In the genomic region with DNA sequence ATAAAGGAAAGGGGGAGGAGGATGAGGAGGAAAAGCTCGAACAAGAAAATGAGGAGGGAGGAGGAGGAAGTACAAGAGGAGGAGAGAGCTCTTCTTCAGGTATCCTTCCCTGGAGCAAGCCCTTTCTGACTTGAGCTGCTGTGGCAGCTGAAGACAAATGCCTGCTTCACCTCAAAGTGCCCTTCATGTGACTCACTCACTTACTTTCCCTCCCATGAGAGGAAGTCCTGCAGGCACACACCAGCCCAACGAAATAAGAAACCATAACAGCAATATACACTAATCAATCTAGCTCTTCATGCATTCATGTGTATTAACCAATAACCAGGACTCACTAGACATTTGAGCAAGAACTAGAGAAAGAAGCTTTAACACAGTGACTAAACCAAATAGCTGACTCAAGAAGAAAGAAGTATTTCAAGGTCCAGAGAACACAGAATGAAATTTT, we compare ENCODE assay signal across 12 cellular contexts.
DNase-seq lines count a peak whose midpoint lies in the region; ATAC-seq and TF ChIP-seq lines count a peak whose summit lies in the region.
"Had no signal": no experiment of that assay in that cellular context is flagged by ENCODE, and none has a peak within 500 bp of the region (broad histone marks: within the 10 kb centered on the region; RNA-seq: fewer than 3 reads in every experiment).

No MANE protein-coding gene starts in this region.

- H2AFZ ChIP-seq in Karpas-422 (ENCODE audit: low read length) = no peak overlapping the region

- no peaks in the 10 kb centered on the region for H3K27me3 ChIP-seq in Karpas-422 (ENCODE audit: low read length)

- peak overlapping the region; percentile 30 for H3K4me3 Mint-ChIP-seq in type B pancreatic cell
- H3K4me3 Mint-ChIP-seq in activated CD8-positive, alpha-beta memory T cell treated with anti-CD3 and anti-CD28 coated beads, Interleukin-2, amount 10 ng/mL, durations not matched to agents 7 days and 5 days = no peak overlapping the region
- H3K4me3 Mint-ChIP-seq: dendritic cell treated with granulocyte-macrophage colony-stimulating factor and Interleukin-4, amounts not matched to agents 40 ng/mL and 50 ng/mL, for 4 days had no signal

- H3K9me3 Mint-ChIP-seq in type B pancreatic cell = peaks cover 13% of the 10 kb centered on the region
- no peaks in the 10 kb centered on the region for H3K9me3 Mint-ChIP-seq in activated CD8-positive, alpha-beta memory T cell treated with anti-CD3 and anti-CD28 coated beads, Interleukin-2, amount 10 ng/mL, durations not matched to agents 7 days and 5 days (ENCODE audit: low read depth)
- H3K9me3 Mint-ChIP-seq: dendritic cell treated with granulocyte-macrophage colony-stimulating factor and Interleukin-4, amounts not matched to agents 40 ng/mL and 50 ng/mL, for 4 days had no signal

- H3K27ac Mint-ChIP-seq in type B pancreatic cell = peak overlapping the region; percentile 61
- H3K27ac Mint-ChIP-seq in activated CD8-positive, alpha-beta memory T cell treated with anti-CD3 and anti-CD28 coated beads, Interleukin-2, amount 10 ng/mL, durations not matched to agents 7 days and 5 days = no peak overlapping the region
- H3K27ac Mint-ChIP-seq: dendritic cell treated with granulocyte-macrophage colony-stimulating factor and Interleukin-4, amounts not matched to agents 40 ng/mL and 50 ng/mL, for 4 days had no signal

- H3K9me2 ChIP-seq in Karpas-422 (replicated peaks; ENCODE audit: insufficient read depth, low read length) = no peaks in the 10 kb centered on the region

- peak; percentile 93 for ATAC-seq in HG02763 (IDR thresholded peaks at IDR 0.05; ENCODE audit: unreplicated experiment)
- no peak for ATAC-seq in activated CD8-positive, alpha-beta memory T cell treated with anti-CD3 and anti-CD28 coated beads, Interleukin-2, amount 10 ng/mL, durations not matched to agents 7 days and 5 days

- peak overlapping the region; percentile 47 for H3K4me3 ChIP-seq in Karpas-422 (ENCODE audit: low read length)
- no peak overlapping the region for H3K4me3 ChIP-seq in coronary artery

- H3K9ac ChIP-seq in Karpas-422 (ENCODE audit: low read length) = peak overlapping the region; percentile 55

- H3K27ac ChIP-seq in Karpas-422 (ENCODE audit: low read length) (peak overlapping the region; percentile 96), coronary artery (no peak overlapping the region)
- H3K27ac ChIP-seq: 22Rv1 had no signal

- no peaks in the 10 kb centered on the region for H4K20me1 ChIP-seq in Karpas-422 (ENCODE audit: insufficient read depth, low read depth, low read length)

- peaks cover 60% of the 10 kb centered on the region for H3K36me3 ChIP-seq in Karpas-422 (ENCODE audit: insufficient read depth, low read length)

- H3K27me3 Mint-ChIP-seq in type B pancreatic cell = peaks cover 9% of the 10 kb centered on the region
- H3K27me3 Mint-ChIP-seq in activated CD8-positive, alpha-beta memory T cell treated with anti-CD3 and anti-CD28 coated beads, Interleukin-2, amount 10 ng/mL, durations not matched to agents 7 days and 5 days = peaks cover 11% of the 10 kb centered on the region
- H3K27me3 Mint-ChIP-seq: dendritic cell treated with granulocyte-macrophage colony-stimulating factor and Interleukin-4, amounts not matched to agents 40 ng/mL and 50 ng/mL, for 4 days had no signal

- H3K36me3 Mint-ChIP-seq in type B pancreatic cell = peaks cover 3% of the 10 kb centered on the region
- H3K36me3 Mint-ChIP-seq in activated CD8-positive, alpha-beta memory T cell treated with anti-CD3 and anti-CD28 coated beads, Interleukin-2, amount 10 ng/mL, durations not matched to agents 7 days and 5 days = no peaks in the 10 kb centered on the region

- no peak for TF ChIP-seq CTCF in type B pancreatic cell (conservative IDR thresholded peaks at IDR 0.05)
- no peak for TF ChIP-seq CTCF in coronary artery (IDR thresholded peaks at IDR 0.05)

- peak overlapping the region; percentile 69 for H3K4me2 ChIP-seq in Karpas-422 (ENCODE audit: low read depth, low read length, poor library complexity, severe bottlenecking)

- peaks cover 17% of the 10 kb centered on the region for H3K4me1 Mint-ChIP-seq in type B pancreatic cell (ENCODE audit: unreplicated experiment)
- no peaks in the 10 kb centered on the region for H3K4me1 Mint-ChIP-seq in activated CD8-positive, alpha-beta memory T cell treated with anti-CD3 and anti-CD28 coated beads, Interleukin-2, amount 10 ng/mL, durations not matched to agents 7 days and 5 days

- DNase-seq in DMS53 (lab: John Stamatoyannopoulos, UW) (peak; percentile 20), DMS53 treated with DMSO at 0.1 percent for 48 hours (lab: John Stamatoyannopoulos, UW; ENCODE audit: unreplicated experiment) (no peak), Karpas-422 (peak; percentile 85), type B pancreatic cell (ENCODE audit: extremely low spot score, unreplicated experiment) (no peak), coronary artery (ENCODE audit: low spot score) (no peak), GDM1 (lab: John Stamatoyannopoulos, UW) (no peak)
- DNase-seq in activated CD8-positive, alpha-beta memory T cell treated with anti-CD3 and anti-CD28 coated beads, Interleukin-2, amount 10 ng/mL, durations not matched to agents 7 days and 5 days = no peak
- DNase-seq: kidney, NCI-H774 had no signal

- H3K79me2 ChIP-seq in Karpas-422 (ENCODE audit: low read length) = peaks cover 95% of the 10 kb centered on the region

- no peaks in the 10 kb centered on the region for H3K9me3 ChIP-seq in Karpas-422 (ENCODE audit: low read length)

- H3K4me1 ChIP-seq in Karpas-422 (ENCODE audit: low read length) = peaks cover 91% of the 10 kb centered on the region

- CTCF ChIA-PET in activated CD8-positive, alpha-beta memory T cell treated with anti-CD3 and anti-CD28 coated beads, Interleukin-2, amount 10 ng/mL, durations not matched to agents 7 days and 5 days (lab: Charles Lee) = no interaction called here

Comparison
In these comparisons a context has a peak if more than half of its experiments do, and no peak if none do; other contexts are left out.
1. DNase-seq: peak in DMS53 (single experiment) and Karpas-422 (single experiment); none in DMS53 treated with DMSO at 0.1 percent for 48 hours (single experiment), type B pancreatic cell (single experiment), activated CD8-positive, alpha-beta memory T cell treated with anti-CD3 and anti-CD28 coated beads, Interleukin-2, amount 10 ng/mL, durations not matched to agents 7 days and 5 days (single experiment), coronary artery (single experiment) and GDM1 (single experiment).